ENCODE assay signal across 8 cellular contexts in the genomic region with DNA sequence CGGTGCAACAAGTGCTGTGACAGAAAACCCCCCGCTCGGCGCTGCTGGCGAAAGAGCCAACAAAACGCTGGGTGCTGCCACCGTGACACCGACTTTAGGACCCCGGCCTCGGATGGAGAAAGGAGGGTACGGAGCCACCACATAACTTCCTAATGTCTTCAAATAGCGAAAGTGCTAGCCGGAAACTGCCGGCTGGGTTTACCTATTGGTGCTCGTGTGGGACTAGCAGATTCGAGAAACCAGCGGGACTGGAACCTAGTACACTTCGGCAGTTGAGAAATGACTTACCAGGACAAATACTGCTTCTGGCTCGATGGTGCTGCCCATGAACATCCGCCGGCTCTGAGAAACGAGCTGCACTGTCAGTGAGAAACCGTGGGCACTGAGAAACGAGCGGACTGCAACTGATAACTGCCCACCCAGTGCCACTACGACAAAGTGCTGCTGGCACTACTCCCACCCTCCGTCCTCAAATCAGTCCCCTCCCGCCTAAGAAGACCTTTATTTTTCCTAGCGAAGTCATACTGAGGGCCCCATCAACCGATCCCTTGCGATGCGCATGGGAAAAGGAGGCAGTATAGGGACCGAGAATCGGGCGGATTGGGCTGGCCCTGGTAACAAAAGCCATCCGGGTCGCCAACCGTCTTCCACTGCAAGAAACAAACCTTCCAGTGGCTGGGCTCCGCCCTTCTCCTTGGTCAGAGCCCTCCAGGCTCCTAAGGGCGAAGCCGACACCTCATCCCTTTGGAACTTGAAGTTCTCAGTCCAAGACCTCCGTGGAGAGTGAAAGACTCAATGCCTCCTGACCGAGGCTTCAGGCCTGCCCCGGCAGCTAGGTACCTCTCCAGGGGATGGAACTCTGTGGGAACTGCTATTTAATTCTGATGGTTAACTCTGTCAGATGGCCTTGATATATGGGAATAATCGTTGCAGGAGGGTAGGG. TPM values are rescaled to one million over a fixed set of nuclear protein-coding genes. Genes with fewer than 3 reads are reported as not detected.
A peak's percentile ranks its signal among the peaks of the same experiment; 100 is the strongest.
DNase-seq lines count a peak whose midpoint lies in the region; ATAC-seq and TF ChIP-seq lines count a peak whose summit lies in the region.

No MANE protein-coding gene starts in this region.

- H3K9me3 ChIP-seq in endocrine pancreas (ENCODE audit: control insufficient read depth, low read length) (no peaks in the 10 kb centered on the region), mesodermal cell (ENCODE audit: control insufficient read depth, low read length) (no peaks in the 10 kb centered on the region)

- H3K36me3 ChIP-seq in endocrine pancreas (ENCODE audit: control insufficient read depth, insufficient read depth, low read length): peaks cover 3% of the 10 kb centered on the region
- peaks cover 31% of the 10 kb centered on the region for H3K36me3 ChIP-seq in mesodermal cell (ENCODE audit: control insufficient read depth, insufficient read depth, low read length)

- no peak for TF ChIP-seq CTCF in CD14-positive monocyte (IDR thresholded peaks at IDR 0.05)

- peak overlapping the region; percentile 77 for H3K9ac ChIP-seq in endocrine pancreas (ENCODE audit: control insufficient read depth, insufficient read depth, low read length)

- peak overlapping the region; percentile 97 to 99 (median 99) for H3K27ac Mint-ChIP-seq in CD14-positive monocyte

- H3K27me3 ChIP-seq in endocrine pancreas (ENCODE audit: control insufficient read depth, insufficient read depth, low read length): no peaks in the 10 kb centered on the region

- WGBS in mesodermal cell (ENCODE audit: insufficient coverage in 2 of 2), 2 experiments: 2% methylated on average over 33 to 35 of the region's 45 CpGs

- peak overlapping the region; percentile 84 for H3K4me3 ChIP-seq in endocrine pancreas (ENCODE audit: control insufficient read depth, insufficient read depth, low read length)
- H3K4me3 ChIP-seq in mesodermal cell (ENCODE audit: extremely low read depth, insufficient read depth, low read length, poor library complexity, severe bottlenecking): peak overlapping the region; percentile 78

- H3K4me1 ChIP-seq in endocrine pancreas (ENCODE audit: control insufficient read depth, insufficient read depth, low read length) (no peaks in the 10 kb centered on the region), mesodermal cell (ENCODE audit: control insufficient read depth, insufficient read depth, low read length, poor library complexity, severe bottlenecking) (peaks cover 4% of the 10 kb centered on the region)

- H3K4me3 Mint-ChIP-seq in CD14-positive monocyte: peak overlapping the region; percentile 94 to 98

- peaks cover 0 to 4% (median 0%) of the 10 kb centered on the region in 7 donors for H3K9me3 Mint-ChIP-seq in CD14-positive monocyte

- peak; percentile 43 for ATAC-seq in GM19438 (IDR thresholded peaks at IDR 0.05; ENCODE audit: low read depth, unreplicated experiment)

- DNase-seq in CD14-positive monocyte (ENCODE audit: low spot score) (peak; percentile 88), HS-27A (ENCODE audit: low read depth) (peak; percentile 90)
- DNase-seq in NK-92 treated with Interleukin-12 subunit alpha and Interleukin-12 subunit beta, amount 100 ng/mL, for 24 hours (lab: John Stamatoyannopoulos, UW): peak; percentile 78
- DNase-seq in activated CD8-positive, alpha-beta memory T cell treated with anti-CD3 and anti-CD28 coated beads for 4 hours (ENCODE audit: low read depth in 2 of 2): peak; percentile 77 to 78
- DNase-seq in stimulated activated CD8-positive, alpha-beta memory T cell treated with anti-CD3 and anti-CD28 coated beads, Interleukin-15, amount 100 ng/mL, for 24 hours (ENCODE audit: low read depth): peak; percentile 65

- peaks cover 11 to 26% of the 10 kb centered on the region in 2 donors for H3K36me3 Mint-ChIP-seq in CD14-positive monocyte

- no peaks in the 10 kb centered on the region for H3K27me3 Mint-ChIP-seq in CD14-positive monocyte (ENCODE audit: low read depth in 3 of 3)

- intact Hi-C loops in CD14-positive monocyte (cut with micrococcal nuclease): loop anchor here (1.0 to 10.0 kb wide), 8 partner anchors 26 to 415 kb away; partner anchors contain the start of genes HMGCS1 (in 1 of the 2), NIM1K (in 1 of the 2), TMEM267 (in 1 of the 2) and ZNF131 (in 1 of the 2)

- peak overlapping the region; percentile 93 for H3K27ac ChIP-seq in mesodermal cell (ENCODE audit: low read depth, low read length, severe bottlenecking)

- H3K4me1 Mint-ChIP-seq in CD14-positive monocyte: peaks cover 41% of the 10 kb centered on the region

RNA-seq across cellular contexts. Expression of gene ANXA2R, which starts 27.0 kb away (rescaled TPM):
- polyA plus RNA-seq in CD14-positive monocyte: 1 to 10 TPM; 2.3 to 3.1 TPM
- 1.9 TPM for polyA plus RNA-seq in mesodermal cell (2013, experiment 1 of 2)
- polyA plus RNA-seq in mesodermal cell (2013, experiment 2 of 2): 1.2 TPM

RNA-seq across cellular contexts. Expression of gene ZNF131, which starts 53.6 kb away (rescaled TPM):
- polyA plus RNA-seq in CD14-positive monocyte: 10 to 100 TPM; 13.4 to 17.2 TPM
- polyA plus RNA-seq in mesodermal cell (2013, experiment 1 of 2): 29.3 TPM
- polyA plus RNA-seq in mesodermal cell (2013, experiment 2 of 2): 31.7 TPM

Comparison
In these comparisons a context has a peak if more than half of its experiments do, and no peak if none do; other contexts are left out.
1. Peak in every context shown above with its lines: DNase-seq, ATAC-seq, H3K4me3 ChIP-seq and H3K27ac ChIP-seq.